In the genomic region with DNA sequence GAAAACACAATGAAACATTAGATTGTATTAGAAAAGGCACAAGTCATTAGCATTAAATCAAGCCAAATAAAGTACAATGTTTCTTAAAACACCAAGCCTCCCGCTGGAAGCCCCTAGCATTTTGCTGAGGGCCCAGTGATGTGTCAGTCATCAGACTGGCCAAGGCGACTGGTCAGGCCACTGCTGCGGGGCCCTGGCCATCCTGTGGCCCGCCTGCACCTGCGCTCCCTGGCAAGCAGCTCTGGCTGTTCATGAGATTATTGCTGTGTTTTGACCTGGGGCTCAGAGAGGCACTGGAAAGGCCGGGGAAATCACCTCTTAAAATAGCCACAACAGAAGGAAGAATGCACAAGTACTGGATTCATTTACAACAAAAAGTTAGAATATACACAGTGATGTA, we compare ENCODE assay signal across 16 cellular contexts. TPM values are rescaled to one million over a fixed set of nuclear protein-coding genes. Genes with fewer than 3 reads are reported as not detected.
DNase-seq lines count a peak whose midpoint lies in the region; ATAC-seq, FAIRE-seq and TF ChIP-seq lines count a peak whose summit lies in the region.
"Had no signal": no experiment of that assay in that cellular context is flagged by ENCODE, and none has a peak within 500 bp of the region (broad histone marks: within the 10 kb centered on the region; RNA-seq: fewer than 3 reads in every experiment).

No MANE protein-coding gene starts in this region.

- no peak overlapping the region for H3K4me3 Mint-ChIP-seq in activated naive CD4-positive, alpha-beta T cell treated with anti-CD3 and anti-CD28 coated beads for 36 hours
- H3K4me3 Mint-ChIP-seq in IgD-negative memory B cell, result peak overlapping the region; percentile 68 to 88 (median 72)
- H3K4me3 Mint-ChIP-seq in stimulated activated naive B cell treated with anti-CD40 and anti-IgM and Interleukin-4, amounts not matched to agents 10 μg/mL and 1 μg/mL and 100 μg/mL, for 72 hours, result peak overlapping the region; percentile 52 to 74

- CTCF ChIA-PET in activated naive CD4-positive, alpha-beta T cell treated with anti-CD3 and anti-CD28 coated beads for 36 hours (lab: Charles Lee), result no interaction called here
- CTCF ChIA-PET in GM12878 (lab: Yijun Ruan, JAX), result no interaction called here

- BruUV-seq in GM12878 (replicated peaks; lab: Mats Ljungman, UMichigan), result TSS peak; percentile 0

- RAD21 ChIA-PET in GM12878 (lab: Charles Lee; ENCODE audit: unreplicated experiment), result no interaction called here

- H3K4me1 ChIP-seq in GM12878 (ENCODE audit: control insufficient read depth, insufficient read depth, low read length), result peaks cover 63% of the 10 kb centered on the region
- H3K4me1 ChIP-seq: HAP-1 had no signal

- peaks cover 54% of the 10 kb centered on the region for H3K36me3 Mint-ChIP-seq in activated naive CD4-positive, alpha-beta T cell treated with anti-CD3 and anti-CD28 coated beads for 36 hours (ENCODE audit: low read depth)
- peaks cover 15% of the 10 kb centered on the region for H3K36me3 Mint-ChIP-seq in IgD-negative memory B cell
- peaks cover 64% of the 10 kb centered on the region in 2 donors for H3K36me3 Mint-ChIP-seq in stimulated activated naive B cell treated with anti-CD40 and anti-IgM and Interleukin-4, amounts not matched to agents 10 μg/mL and 1 μg/mL and 100 μg/mL, for 72 hours

- no peak for DNase-seq in activated naive CD4-positive, alpha-beta T cell treated with anti-CD3 and anti-CD28 coated beads for 36 hours
- DNase-seq in activated naive CD4-positive, alpha-beta T cell (lab: John Stamatoyannopoulos, UW), result no peak
- no peak for DNase-seq in GM12878 (ENCODE audit: low read depth, low spot score)
- no peak for DNase-seq in stimulated activated naive B cell treated with anti-CD40 and anti-IgM and Interleukin-4, amounts not matched to agents 10 μg/mL and 1 μg/mL and 100 μg/mL, for 72 hours
- DNase-seq in NCI-H1092 (lab: John Stamatoyannopoulos, UW), result no peak
- DNase-seq: COR-L47, DMS153, EL, NCI-H2081, NCI-H524, SHP77 treated with DMSO at 0.1 percent for 48 hours had no signal

- no peak for FAIRE-seq in GM12878 (lab: Jason Lieb, UNC)
- FAIRE-seq: RCC 7860 had no signal

- SMC1A ChIA-PET in GM12878 (lab: Charles Lee; ENCODE audit: uncharacterized antibody, unreplicated experiment), result interaction anchor here (1.6 to 1.9 kb wide), 2 partner anchors 113 to 203 kb away, joined by 8 to 9 read pairs; no protein-coding TSS in a partner anchor

- peaks cover 28% of the 10 kb centered on the region for H3K79me2 ChIP-seq in GM12878 (ENCODE audit: control insufficient read depth, insufficient read depth, low read length)

- H3K27me3 Mint-ChIP-seq in activated naive CD4-positive, alpha-beta T cell treated with anti-CD3 and anti-CD28 coated beads for 36 hours (ENCODE audit: low read depth), result no peaks in the 10 kb centered on the region
- H3K27me3 Mint-ChIP-seq in IgD-negative memory B cell, result peaks cover 2% of the 10 kb centered on the region
- no peaks in the 10 kb centered on the region for H3K27me3 Mint-ChIP-seq in stimulated activated naive B cell treated with anti-CD40 and anti-IgM and Interleukin-4, amounts not matched to agents 10 μg/mL and 1 μg/mL and 100 μg/mL, for 72 hours

- peak overlapping the region; percentile 13; the same call in 1 of the 2 replicates for H3K9ac ChIP-seq in GM12878 (ENCODE audit: control insufficient read depth, insufficient read depth, low read length)

- ATAC-seq in GM12878 (no peak), GM21576 (IDR thresholded peaks at IDR 0.05; ENCODE audit: unreplicated experiment) (no peak)
- no peak for ATAC-seq in stimulated activated naive B cell treated with anti-CD40 and anti-IgM and Interleukin-4, amounts not matched to agents 10 μg/mL and 1 μg/mL and 100 μg/mL, for 72 hours (replicated peaks)

- H3K36me3 ChIP-seq in GM12878 (ENCODE audit: control insufficient read depth in 2 of 2, insufficient read depth in 2 of 2, low read length in 1 of 2), result peaks cover 25 to 26% of the 10 kb centered on the region in 2 experiments; a peak in 3 of 4 replicates

- H3K9me3 ChIP-seq in GM12878 (replicated peaks; ENCODE audit: control insufficient read depth, insufficient read depth, low read length), result no peaks in the 10 kb centered on the region
- H3K9me3 ChIP-seq: HAP-1 had no signal

- H4K20me1 ChIP-seq in GM12878 (ENCODE audit: control insufficient read depth, insufficient read depth), result no peaks in the 10 kb centered on the region

- no peaks in the 10 kb centered on the region for H3K27me3 ChIP-seq in GM12878 (replicated peaks in 1 of 2; ENCODE audit: control insufficient read depth in 2 of 2, insufficient read depth in 2 of 2, low read length in 1 of 2)

- TF ChIP-seq CTCF in GM12878 (IDR thresholded peaks at IDR 0.05 in 2 of 3, conservative IDR thresholded peaks at IDR 0.05 in 1 of 3; ENCODE audit: control insufficient read depth in 2 of 3, extremely low read depth in 1 of 3, insufficient read depth in 1 of 3, low read depth in 3 of 3, low read length in 3 of 3), result no peak

- intact Hi-C loops in activated naive CD4-positive, alpha-beta T cell treated with anti-CD3 and anti-CD28 coated beads for 36 hours (cut with micrococcal nuclease), result no loop called here
- intact Hi-C loops in GM12878 (cut with micrococcal nuclease; ENCODE audit: unreplicated experiment), result no loop called here

- peaks cover 32% of the 10 kb centered on the region for H3K4me1 Mint-ChIP-seq in activated naive CD4-positive, alpha-beta T cell treated with anti-CD3 and anti-CD28 coated beads for 36 hours (ENCODE audit: low read depth)
- peaks cover 28 to 53% (median 40%) of the 10 kb centered on the region in 3 donors for H3K4me1 Mint-ChIP-seq in IgD-negative memory B cell
- H3K4me1 Mint-ChIP-seq in stimulated activated naive B cell treated with anti-CD40 and anti-IgM and Interleukin-4, amounts not matched to agents 10 μg/mL and 1 μg/mL and 100 μg/mL, for 72 hours, result peaks cover 49 to 77% of the 10 kb centered on the region in 2 donors

- TF ChIP-seq RAD21 in GM12878 (IDR thresholded peaks at IDR 0.05; ENCODE audit: insufficient read depth, low read depth, low read length), result no peak

- H3K9me3 Mint-ChIP-seq in activated naive CD4-positive, alpha-beta T cell treated with anti-CD3 and anti-CD28 coated beads for 36 hours, result no peaks in the 10 kb centered on the region
- H3K9me3 Mint-ChIP-seq in IgD-negative memory B cell, result no peaks in the 10 kb centered on the region
- no peaks in the 10 kb centered on the region for H3K9me3 Mint-ChIP-seq in stimulated activated naive B cell treated with anti-CD40 and anti-IgM and Interleukin-4, amounts not matched to agents 10 μg/mL and 1 μg/mL and 100 μg/mL, for 72 hours

- TF ChIP-seq EP300 in GM12878 (IDR thresholded peaks at IDR 0.05; ENCODE audit: borderline replicate concordance in 1 of 2, control insufficient read depth in 1 of 2, low read depth in 2 of 2, low read length in 2 of 2), result no peak

- H3K4me3 ChIP-seq in GM12878, result peak overlapping the region; percentile 9; the same call in 1 of the 2 replicates
- H3K4me3 ChIP-seq: HAP-1 had no signal

- WGBS in GM12878 (ENCODE audit: insufficient coverage, insufficient replicate concordance, low lambda C conversion rate, missing lambda C conversion rate), result 67% methylated on average over 6 of the region's 6 CpGs

- POLR2A ChIA-PET in GM12878 (lab: Charles Lee), result no interaction called here

- peak overlapping the region; percentile 79 for H3K27ac ChIP-seq in GM12878 (ENCODE audit: control insufficient read depth, insufficient read depth)

- no peak overlapping the region for H2AFZ ChIP-seq in GM12878 (ENCODE audit: control insufficient read depth, low read depth, low read length)

- TF ChIP-seq POLR2A in GM12878 (IDR thresholded peaks at IDR 0.05; ENCODE audit: low read depth, low read length), result no peak

- peak overlapping the region; percentile 76 for H3K27ac Mint-ChIP-seq in activated naive CD4-positive, alpha-beta T cell treated with anti-CD3 and anti-CD28 coated beads for 36 hours
- peak overlapping the region; percentile 83 to 97 (median 95) for H3K27ac Mint-ChIP-seq in IgD-negative memory B cell
- peak overlapping the region; percentile 96 for H3K27ac Mint-ChIP-seq in stimulated activated naive B cell treated with anti-CD40 and anti-IgM and Interleukin-4, amounts not matched to agents 10 μg/mL and 1 μg/mL and 100 μg/mL, for 72 hours

- H3K4me2 ChIP-seq in GM12878 (ENCODE audit: control insufficient read depth, insufficient read depth), result peak overlapping the region; percentile 79

- in situ Hi-C loops in GM12878 (cut with MboI), result no loop called here

TF ChIP-seq in GM12878, 131 proteins besides CTCF, POLR2A, EP300 and RAD21 (continues in another document):
- TF ChIP-seq TCF3 (IDR thresholded peaks at IDR 0.05; ENCODE audit: borderline replicate concordance, insufficient read depth, low read depth, low read length) (no peak), MTA2 (IDR thresholded peaks at IDR 0.05; ENCODE audit: low read depth) (no peak), ZNF24 (IDR thresholded peaks at IDR 0.05) (no peak)
- TF ChIP-seq, protein P1, sequence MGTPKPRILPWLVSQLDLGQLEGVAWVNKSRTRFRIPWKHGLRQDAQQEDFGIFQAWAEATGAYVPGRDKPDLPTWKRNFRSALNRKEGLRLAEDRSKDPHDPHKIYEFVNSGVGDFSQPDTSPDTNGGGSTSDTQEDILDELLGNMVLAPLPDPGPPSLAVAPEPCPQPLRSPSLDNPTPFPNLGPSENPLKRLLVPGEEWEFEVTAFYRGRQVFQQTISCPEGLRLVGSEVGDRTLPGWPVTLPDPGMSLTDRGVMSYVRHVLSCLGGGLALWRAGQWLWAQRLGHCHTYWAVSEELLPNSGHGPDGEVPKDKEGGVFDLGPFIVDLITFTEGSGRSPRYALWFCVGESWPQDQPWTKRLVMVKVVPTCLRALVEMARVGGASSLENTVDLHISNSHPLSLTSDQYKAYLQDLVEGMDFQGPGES (IDR thresholded peaks at IDR 0.05), result no peak

RNA-seq across cellular contexts. Expression of a gene that starts 24.2 kb away (rescaled TPM):
- total RNA-seq in activated naive CD4-positive, alpha-beta T cell treated with anti-CD3 and anti-CD28 coated beads for 36 hours, result under 1 TPM; 0.33 to 0.37 TPM
- 15.0 TPM for polyA plus RNA-seq in IgD-negative memory B cell
- 2.7 TPM in 2 replicates for total RNA-seq in GM12878 (2013; cell fraction: nucleolus; rRNA removed)
- total RNA-seq in GM12878 (2014; rRNA removed), result 0.11 and 0.17 TPM in 2 replicates
- not detected in 2 replicates for total RNA-seq in GM12878 (2014; rRNA removed; fragmentation: Illumina TruSeq; extraction: Trizol)
- 0.33 and 0.82 TPM in 2 replicates for total RNA-seq in GM12878 (2021)
- polyA plus RNA-seq in GM12878 (2011; ENCODE audit: low read depth), result not detected
- polyA plus RNA-seq in GM12878 (2011; rRNA removed), result 0.04 and 0.10 TPM in 2 replicates
- 0.07 and 0.22 TPM in 2 replicates for polyA plus RNA-seq in GM12878 (2011; cell fraction: cytosol; rRNA removed)
- polyA plus RNA-seq in GM12878 (2011; cell fraction: nucleus; rRNA removed), result 2.1 and 2.7 TPM in 2 replicates
- 0.26 and 0.45 TPM in 2 replicates for polyA plus RNA-seq in GM12878 (2012)
- polyA plus RNA-seq in GM12878 (2014; fragmentation: Illumina TruSeq; extraction: Trizol), result 0.03 TPM in 1 of 2 replicates, not detected in the other
- polyA plus RNA-seq in GM12878 (2014; fragmentation: Nextera tagmentation; extraction: Ambion mirVana), result not detected
- polyA plus RNA-seq in GM12878 (2014; rRNA removed), result 0.24 TPM in 1 of 2 replicates, not detected in the other
- not detected for polyA plus RNA-seq in GM12878 (2016; fragmentation: Nextera tagmentation; extraction: Ambion mirVana)
- polyA minus RNA-seq in GM12878 (2011; rRNA and poly(A)+ RNA removed), result 0.21 TPM in 1 of 2 replicates, not detected in the other
- not detected in 2 replicates for polyA minus RNA-seq in GM12878 (2011; cell fraction: cytosol; rRNA and poly(A)+ RNA removed)
- polyA minus RNA-seq in GM12878 (2011; cell fraction: nucleus; rRNA and poly(A)+ RNA removed), result 0.36 and 0.48 TPM in 2 replicates
- total RNA-seq: LHCN-M2 had no signal
